12 cellular contexts compared by ENCODE assay signal in genomic region chr12:6204533-6205143, GRCh38. TPM values are rescaled to one million over a fixed set of nuclear protein-coding genes. Genes with fewer than 3 reads are reported as not detected.
A peak's percentile ranks its signal among the peaks of the same experiment; 100 is the strongest.
DNase-seq lines count a peak whose midpoint lies in the region; ATAC-seq and TF ChIP-seq lines count a peak whose summit lies in the region.
"Had no signal": no experiment of that assay in that cellular context is flagged by ENCODE, and none has a peak within 500 bp of the region (broad histone marks: within the 10 kb centered on the region; RNA-seq: fewer than 3 reads in every experiment).

No MANE protein-coding gene starts in this region.

- no peaks in the 10 kb centered on the region for H3K36me3 Mint-ChIP-seq in mesothelial cell of epicardium

- CTCF ChIA-PET in HEK293 (lab: Yijun Ruan, JAX): interaction anchor here (0.5 to 4.3 kb wide), 5 partner anchors 9 to 80 kb away, joined by 3 to 34 read pairs (median 5); no protein-coding TSS in a partner anchor

- H3K36me3 ChIP-seq in HEK293 (ENCODE audit: control insufficient read depth in 2 of 2, insufficient read depth in 1 of 2, low read length in 2 of 2): peaks cover 0 to 3% of the 10 kb centered on the region in 2 experiments; a peak in 2 of 3 replicates
- H3K36me3 ChIP-seq in H7 (replicated peaks; ENCODE audit: control insufficient read depth, insufficient read depth, low read length): no peaks in the 10 kb centered on the region; the same call in 1 of the 2 replicates

- TF ChIP-seq CTCF in HEK293 (tag by site-specific recombination; IDR thresholded peaks at IDR 0.05) (0 out of 2 replicates have a peak, but pooled peaks have one; percentile 38), fibroblast of the aortic adventitia (IDR thresholded peaks at IDR 0.05; ENCODE audit: insufficient read depth, low read length) (no peak), mesothelial cell of epicardium (IDR thresholded peaks at IDR 0.05; ENCODE audit: unreplicated experiment) (no peak)

- no peak overlapping the region for H3K4me3 Mint-ChIP-seq in mesothelial cell of epicardium
- H3K4me3 Mint-ChIP-seq: activated naive CD4-positive, alpha-beta T cell treated with anti-CD3 and anti-CD28 coated beads, Interleukin-2, amount 50 U/mL, for 24 hours; stimulated activated naive CD8-positive, alpha-beta T cell treated with anti-CD3 and anti-CD28 coated beads, Interleukin-15, Interleukin-2, amounts not matched to agents 100 ng/mL and 50 ng/mL, for 24 hours had no signal

- no peaks in the 10 kb centered on the region for H3K9me3 Mint-ChIP-seq in mesothelial cell of epicardium
- H3K9me3 Mint-ChIP-seq: activated naive CD4-positive, alpha-beta T cell treated with anti-CD3 and anti-CD28 coated beads, Interleukin-2, amount 50 U/mL, for 24 hours; stimulated activated naive CD8-positive, alpha-beta T cell treated with anti-CD3 and anti-CD28 coated beads, Interleukin-15, Interleukin-2, amounts not matched to agents 100 ng/mL and 50 ng/mL, for 24 hours had no signal

- no peaks in the 10 kb centered on the region for H3K4me1 ChIP-seq in HEK293 (ENCODE audit: control insufficient read depth, insufficient read depth, low read length)

- H3K27me3 ChIP-seq in H7 (ENCODE audit: control insufficient read depth, insufficient read depth, low read length): no peaks in the 10 kb centered on the region

- peaks cover 31% of the 10 kb centered on the region for H3K4me1 Mint-ChIP-seq in mesothelial cell of epicardium

- H3K27me3 Mint-ChIP-seq in mesothelial cell of epicardium (ENCODE audit: low read depth): peaks cover 36% of the 10 kb centered on the region

- POLR2A ChIA-PET in HEK293 (lab: Yijun Ruan, JAX): no interaction called here

- in situ Hi-C loops in SK-MEL-5 (cut with HindIII; ENCODE audit: low pct_unique_long_range_greater_than_20kb, low sequenced_read_pairs): no loop called here

- H3K27ac Mint-ChIP-seq in mesothelial cell of epicardium: no peak overlapping the region
- H3K27ac Mint-ChIP-seq: activated naive CD4-positive, alpha-beta T cell treated with anti-CD3 and anti-CD28 coated beads, Interleukin-2, amount 50 U/mL, for 24 hours; stimulated activated naive CD8-positive, alpha-beta T cell treated with anti-CD3 and anti-CD28 coated beads, Interleukin-15, Interleukin-2, amounts not matched to agents 100 ng/mL and 50 ng/mL, for 24 hours had no signal

- H3K9me3 ChIP-seq in HEK293 (ENCODE audit: control insufficient read depth, insufficient read depth, low read depth, low read length): no peaks in the 10 kb centered on the region

- H3K4me3 ChIP-seq in HEK293 (ENCODE audit: low read depth, low read length): no peak overlapping the region
- H3K4me3 ChIP-seq in fibroblast of the aortic adventitia (ENCODE audit: low read depth, low read length): no peak overlapping the region
- H3K4me3 ChIP-seq in skin epidermis: no peak overlapping the region
- H3K4me3 ChIP-seq in H7 (ENCODE audit: insufficient read depth, low read depth, low read length): no peak overlapping the region

- no peak overlapping the region for H3K27ac ChIP-seq in HEK293 (ENCODE audit: extremely low read depth, low read depth, low read length)
- H3K27ac ChIP-seq in skin epidermis: peak overlapping the region in 19 of 21 experiments; percentile 2 to 98 (median 75)

- DNase-seq in SK-MEL-5 (ENCODE audit: low read depth, low spot score): peak; percentile 11
- DNase-seq in fibroblast of the aortic adventitia (ENCODE audit: low read depth): peak; percentile 47
- DNase-seq in mesothelial cell of epicardium (ENCODE audit: low spot score in 2 of 2, unreplicated experiment in 2 of 2): no peak
- no peak for DNase-seq in H7
- no peak for DNase-seq in islet precursor cell
- DNase-seq: DND-41, NCI-H2171 had no signal

- no peak for ATAC-seq in GM19395 (IDR thresholded peaks at IDR 0.05; ENCODE audit: unreplicated experiment)

TF ChIP-seq in HEK293, 187 proteins besides CTCF, POLR2A, EP300 and RAD21:
- TF ChIP-seq ZSCAN4 (tag by site-specific recombination; IDR thresholded peaks at IDR 0.05) (no peak), ZNF658 (tag by site-specific recombination; IDR thresholded peaks at IDR 0.05) (no peak), ZNF558 (tag by site-specific recombination; IDR thresholded peaks at IDR 0.05) (no peak), ZNF394 (tag by site-specific recombination; IDR thresholded peaks at IDR 0.05; ENCODE audit: borderline replicate concordance) (no peak), ZNF843 (tag by site-specific recombination; IDR thresholded peaks at IDR 0.05) (no peak), OSR2 (tag by site-specific recombination; IDR thresholded peaks at IDR 0.05) (0 out of 2 replicates have a peak, but pooled peaks have one; percentile 18), ZNF10 (tag by site-specific recombination; IDR thresholded peaks at IDR 0.05) (no peak), ZNF18 (tag by site-specific recombination; IDR thresholded peaks at IDR 0.05) (no peak)

RNA-seq across cellular contexts. Expression of gene CD9, which starts 4.4 kb away (rescaled TPM):
- total RNA-seq in SK-MEL-5 (2014; rRNA removed; shearing (Covaris generic)): 156 and 174 TPM in 2 replicates
- polyA plus RNA-seq in SK-MEL-5 (2015; cell fraction: cytosol; rRNA removed): 231 and 251 TPM in 2 replicates
- polyA plus RNA-seq in SK-MEL-5 (2015; cell fraction: nucleus; rRNA removed): 42.1 and 52.7 TPM in 2 replicates
- 56.2 and 407 TPM in 2 replicates for total RNA-seq in fibroblast of the aortic adventitia (ENCODE audit: low replicate concordance)
- total RNA-seq in mesothelial cell of epicardium: 20.0 to 22.6 TPM (median 22.3 TPM) in 3 replicates
- total RNA-seq in H7 (2014; rRNA removed; shearing (Covaris generic)): 266 and 274 TPM in 2 replicates

Comparison
In these comparisons a context has a peak if more than half of its experiments do, and no peak if none do; other contexts are left out.
1. DNase-seq: peak in SK-MEL-5 (single experiment) and fibroblast of the aortic adventitia (single experiment); none in mesothelial cell of epicardium (0 of 2), H7 (single experiment) and islet precursor cell (single experiment).